In genomic region chr1:36731226-36732037, GRCh38 we compare ENCODE assay signal across 17 cellular contexts.
A peak's percentile ranks its signal among the peaks of the same experiment; 100 is the strongest.
DNase-seq lines count a peak whose midpoint lies in the region; FAIRE-seq and TF ChIP-seq lines count a peak whose summit lies in the region.
"Had no signal": no experiment of that assay in that cellular context is flagged by ENCODE, and none has a peak within 500 bp of the region (broad histone marks: within the 10 kb centered on the region; RNA-seq: fewer than 3 reads in every experiment).

No MANE protein-coding gene starts in this region.

- H3K27ac ChIP-seq in 22Rv1 (no peak overlapping the region), endodermal cell (ENCODE audit: low read depth, low read length) (no peak overlapping the region)
- H3K27ac ChIP-seq: prostate gland, vagina had no signal

- H3K9me3 Mint-ChIP-seq in endodermal cell: no peaks in the 10 kb centered on the region
- no peaks in the 10 kb centered on the region for H3K9me3 Mint-ChIP-seq in activated T-helper 1 cell treated with anti-CD3 and anti-CD28 coated beads, Interleukin-12 subunit alpha, Interleukin-12 subunit beta, Interleukin-2, Interleukin-4 antibody, amounts not matched to agents 30 ng/mL and 10 ng/mL and 1 ng/mL, durations not matched to agents 14 hours and 24 hours and 36 hours
- H3K9me3 Mint-ChIP-seq: activated T-cell treated with anti-CD3 and anti-CD28 coated beads, Interleukin-2, amount 50 U/mL, for 72 hours; effector memory CD8-positive, alpha-beta T cell had no signal

- no peak for TF ChIP-seq POLR2A in NB4 (IDR thresholded peaks at IDR 0.05; ENCODE audit: extremely low read depth, insufficient read length)

- H3K27ac Mint-ChIP-seq in endodermal cell: peak overlapping the region; percentile 84
- no peak overlapping the region for H3K27ac Mint-ChIP-seq in activated T-helper 1 cell treated with anti-CD3 and anti-CD28 coated beads, Interleukin-12 subunit alpha, Interleukin-12 subunit beta, Interleukin-2, Interleukin-4 antibody, amounts not matched to agents 30 ng/mL and 10 ng/mL and 1 ng/mL, durations not matched to agents 14 hours and 24 hours and 36 hours
- H3K27ac Mint-ChIP-seq: activated T-cell treated with anti-CD3 and anti-CD28 coated beads, Interleukin-2, amount 50 U/mL, for 72 hours; effector memory CD8-positive, alpha-beta T cell had no signal

- no peak overlapping the region for H3K4me3 ChIP-seq in GM06990 (replicated peaks; ENCODE audit: low read depth, low read length)
- H3K4me3 ChIP-seq in NB4 (ENCODE audit: low read depth, low read length): no peak overlapping the region
- no peak overlapping the region for H3K4me3 ChIP-seq in endodermal cell (ENCODE audit: low read length)
- H3K4me3 ChIP-seq: prostate gland, vagina had no signal

- intact Hi-C loops in activated T-helper 1 cell treated with anti-CD3 and anti-CD28 coated beads, Interleukin-12 subunit alpha, Interleukin-12 subunit beta, Interleukin-2, Interleukin-4 antibody, amounts not matched to agents 30 ng/mL and 10 ng/mL and 1 ng/mL, durations not matched to agents 14 hours and 24 hours and 36 hours (cut with micrococcal nuclease): no loop called here

- H3K36me3 ChIP-seq in GM06990 (ENCODE audit: control insufficient read depth, insufficient read depth, low read length) (no peaks in the 10 kb centered on the region), endodermal cell (ENCODE audit: control insufficient read depth, insufficient read depth, low read length) (no peaks in the 10 kb centered on the region)
- H3K36me3 ChIP-seq: prostate gland, vagina had no signal

- peaks cover 2% of the 10 kb centered on the region for H3K27me3 ChIP-seq in GM06990 (replicated peaks; ENCODE audit: control insufficient read depth, insufficient read depth, low read length)
- H3K27me3 ChIP-seq in endodermal cell (ENCODE audit: control insufficient read depth, insufficient read depth, low read length, poor library complexity, severe bottlenecking): no peaks in the 10 kb centered on the region
- H3K27me3 ChIP-seq: vagina had no signal

- H3K4me1 ChIP-seq in endodermal cell (ENCODE audit: control insufficient read depth, insufficient read depth, low read length): peaks cover 18% of the 10 kb centered on the region
- H3K4me1 ChIP-seq: prostate gland, vagina had no signal

- WGBS in endodermal cell (ENCODE audit: insufficient coverage in 1 of 2, insufficient read length in 1 of 2), 2 experiments: 87 to 97% methylated on average over 5 to 11 of the region's 11 CpGs

- DNase-seq in GM06990 (ENCODE audit: extremely low read depth, insufficient read length): no peak
- peak; percentile 68 for DNase-seq in NB4 (ENCODE audit: low read depth)
- peak; percentile 75 for DNase-seq in endodermal cell
- no peak for DNase-seq in Ammon's horn (ENCODE audit: low spot score)
- no peak for DNase-seq in urothelium cell line (ENCODE audit: low spot score)
- DNase-seq in kidney glomerular epithelial cell (lab: John Stamatoyannopoulos, UW): no peak
- no peak for DNase-seq in activated T-helper 1 cell treated with anti-CD3 and anti-CD28 coated beads, Interleukin-12 subunit alpha, Interleukin-12 subunit beta, Interleukin-2, Interleukin-4 antibody, amounts not matched to agents 30 ng/mL and 10 ng/mL and 1 ng/mL, durations not matched to agents 14 hours and 24 hours and 36 hours (ENCODE audit: low spot score)
- DNase-seq: activated T-cell treated with anti-CD3 and anti-CD28 coated beads, Interleukin-2, amount 50 U/mL, for 72 hours; central memory CD4-positive, alpha-beta T cell; effector memory CD8-positive, alpha-beta T cell; NCI-H1048; NCI-H2171 treated with DMSO at 0.1 percent for 48 hours; SIG-M5; T1000 had no signal

- peak; percentile 24 for TF ChIP-seq CTCF in 22Rv1 (IDR thresholded peaks at IDR 0.05)
- TF ChIP-seq CTCF in GM06990 (IDR thresholded peaks at IDR 0.05; ENCODE audit: insufficient read depth, low read length, poor library complexity, severe bottlenecking): peak; percentile 48
- peak; percentile 50 for TF ChIP-seq CTCF in NB4 (IDR thresholded peaks at IDR 0.05; ENCODE audit: low read depth, low read length)
- peak; percentile 74 for TF ChIP-seq CTCF in endodermal cell (conservative IDR thresholded peaks at IDR 0.05)

- peak overlapping the region; percentile 4 for H3K4me3 Mint-ChIP-seq in endodermal cell
- no peak overlapping the region for H3K4me3 Mint-ChIP-seq in activated T-helper 1 cell treated with anti-CD3 and anti-CD28 coated beads, Interleukin-12 subunit alpha, Interleukin-12 subunit beta, Interleukin-2, Interleukin-4 antibody, amounts not matched to agents 30 ng/mL and 10 ng/mL and 1 ng/mL, durations not matched to agents 14 hours and 24 hours and 36 hours
- H3K4me3 Mint-ChIP-seq: activated T-cell treated with anti-CD3 and anti-CD28 coated beads, Interleukin-2, amount 50 U/mL, for 72 hours; effector memory CD8-positive, alpha-beta T cell had no signal

- H3K27me3 Mint-ChIP-seq in endodermal cell (ENCODE audit: insufficient read depth): no peaks in the 10 kb centered on the region
- peaks cover 12% of the 10 kb centered on the region for H3K27me3 Mint-ChIP-seq in activated T-helper 1 cell treated with anti-CD3 and anti-CD28 coated beads, Interleukin-12 subunit alpha, Interleukin-12 subunit beta, Interleukin-2, Interleukin-4 antibody, amounts not matched to agents 30 ng/mL and 10 ng/mL and 1 ng/mL, durations not matched to agents 14 hours and 24 hours and 36 hours (ENCODE audit: insufficient read depth)

- no peak overlapping the region for H3K9ac ChIP-seq in endodermal cell (ENCODE audit: extremely low read depth, low read length, poor library complexity, severe bottlenecking)

- peaks cover 55% of the 10 kb centered on the region for H3K4me1 Mint-ChIP-seq in endodermal cell
- H3K4me1 Mint-ChIP-seq in activated T-helper 1 cell treated with anti-CD3 and anti-CD28 coated beads, Interleukin-12 subunit alpha, Interleukin-12 subunit beta, Interleukin-2, Interleukin-4 antibody, amounts not matched to agents 30 ng/mL and 10 ng/mL and 1 ng/mL, durations not matched to agents 14 hours and 24 hours and 36 hours (ENCODE audit: low read depth): no peaks in the 10 kb centered on the region

- H3K9me3 ChIP-seq in endodermal cell (ENCODE audit: control insufficient read depth, low read length): no peaks in the 10 kb centered on the region
- H3K9me3 ChIP-seq: prostate gland, vagina had no signal

- no peaks in the 10 kb centered on the region for H3K36me3 Mint-ChIP-seq in endodermal cell (ENCODE audit: low read depth)
- H3K36me3 Mint-ChIP-seq in activated T-helper 1 cell treated with anti-CD3 and anti-CD28 coated beads, Interleukin-12 subunit alpha, Interleukin-12 subunit beta, Interleukin-2, Interleukin-4 antibody, amounts not matched to agents 30 ng/mL and 10 ng/mL and 1 ng/mL, durations not matched to agents 14 hours and 24 hours and 36 hours (ENCODE audit: low read depth): no peaks in the 10 kb centered on the region

- no peak for FAIRE-seq in urothelium cell line (lab: Jason Lieb, UNC)

Comparison
In these comparisons a context has a peak if more than half of its experiments do, and no peak if none do; other contexts are left out.
1. CTCF ChIP-seq: peak in every context shown above with its lines; median percentile 74 in endodermal cell; 50 in NB4; 48 in GM06990; 24 in 22Rv1.
2. DNase-seq: peak in NB4 (single experiment) and endodermal cell (single experiment); none in GM06990 (single experiment), Ammon's horn (single experiment), urothelium cell line (single experiment), kidney glomerular epithelial cell (single experiment) and activated T-helper 1 cell treated with anti-CD3 and anti-CD28 coated beads, Interleukin-12 subunit alpha, Interleukin-12 subunit beta, Interleukin-2, Interleukin-4 antibody, amounts not matched to agents 30 ng/mL and 10 ng/mL and 1 ng/mL, durations not matched to agents 14 hours and 24 hours and 36 hours (single experiment).